35 cellular contexts compared by ENCODE assay signal in genomic region chr6:142633317-142633716, GRCh38.
"Had no signal": no experiment of that assay in that cellular context is flagged by ENCODE, and none has a peak within 500 bp of the region (broad histone marks: within the 10 kb centered on the region; RNA-seq: fewer than 3 reads in every experiment).

No MANE protein-coding gene starts in this region.

- H3K27me3 ChIP-seq: ascending aorta, cardiac muscle cell had no signal

- H3K27me3 Mint-ChIP-seq: activated CD4-positive, alpha-beta memory T cell treated with anti-CD3 and anti-CD28 coated beads, Interleukin-2, amount 10 ng/mL, durations not matched to agents 7 days and 5 days; activated CD4-positive, alpha-beta T cell treated with anti-CD3 and anti-CD28 coated beads, Interleukin-2, amount 10 ng/mL, durations not matched to agents 7 days and 5 days; activated CD8-positive, alpha-beta memory T cell treated with anti-CD3 and anti-CD28 coated beads, Interleukin-2, amount 10 ng/mL, durations not matched to agents 7 days and 5 days; activated naive CD4-positive, alpha-beta T cell treated with anti-CD3 and anti-CD28 coated beads, Interleukin-2, amount 50 U/mL, for 24 hours; activated naive CD8-positive, alpha-beta T cell; activated naive CD8-positive, alpha-beta T cell treated with anti-CD3 and anti-CD28 coated beads, Interleukin-2, amount 10 ng/mL, durations not matched to agents 7 days and 5 days; activated T-cell treated with anti-CD3 and anti-CD28 coated beads, Interleukin-2, amount 50 U/mL, for 24 hours; brain had no signal

- H3K4me3 ChIP-seq: ascending aorta, cardiac muscle cell had no signal

- H3K36me3 Mint-ChIP-seq: activated CD8-positive, alpha-beta memory T cell treated with anti-CD3 and anti-CD28 coated beads, Interleukin-2, amount 10 ng/mL, durations not matched to agents 7 days and 5 days; activated naive CD4-positive, alpha-beta T cell treated with anti-CD3 and anti-CD28 coated beads, Interleukin-2, amount 10 ng/mL, durations not matched to agents 7 days and 5 days; activated naive CD4-positive, alpha-beta T cell treated with anti-CD3 and anti-CD28 coated beads, Interleukin-2, amount 50 U/mL, for 24 hours; activated naive CD8-positive, alpha-beta T cell; activated naive CD8-positive, alpha-beta T cell treated with anti-CD3 and anti-CD28 coated beads, Interleukin-2, amount 10 ng/mL, durations not matched to agents 7 days and 5 days; brain had no signal

- H3K4me1 Mint-ChIP-seq: activated B cell treated with CpG ODN at 0.5 μM for 24 hours, brain had no signal

- ATAC-seq: activated CD8-positive, alpha-beta memory T cell treated with anti-CD3 and anti-CD28 coated beads, Interleukin-2, amount 10 ng/mL, durations not matched to agents 7 days and 5 days; activated CD8-positive, alpha-beta T cell treated with anti-CD3 and anti-CD28 coated beads, Interleukin-2, amount 10 ng/mL, durations not matched to agents 7 days and 5 days; activated naive CD8-positive, alpha-beta T cell treated with anti-CD3 and anti-CD28 coated beads, Interleukin-2, amount 50 U/mL, for 24 hours had no signal

- H3K9me3 ChIP-seq: ascending aorta had no signal

- DNase-seq: activated B cell treated with CpG ODN at 0.5 μM for 24 hours; activated CD4-positive, alpha-beta memory T cell treated with anti-CD3 and anti-CD28 coated beads, Interleukin-2, amount 10 ng/mL, durations not matched to agents 7 days and 5 days; activated CD4-positive, alpha-beta T cell treated with anti-CD3 and anti-CD28 coated beads for 4 hours; activated CD4-positive, alpha-beta T cell treated with anti-CD3 and anti-CD28 coated beads, Interleukin-2, amount 10 ng/mL, durations not matched to agents 7 days and 5 days; activated CD4-positive, alpha-beta T cell treated with anti-CD3 and anti-CD28 coated beads, Interleukin-2, amount 50 U/mL, for 48 hours; activated CD4-positive, CD25-positive, alpha-beta regulatory T cell treated with anti-CD3 and anti-CD28 coated beads, Interleukin-2, amount 50 U/mL, for 72 hours; activated CD8-positive, alpha-beta memory T cell treated with anti-CD3 and anti-CD28 coated beads for 24 hours; activated CD8-positive, alpha-beta memory T cell treated with anti-CD3 and anti-CD28 coated beads, Interleukin-2, amount 10 ng/mL, durations not matched to agents 7 days and 5 days; activated CD8-positive, alpha-beta memory T cell treated with anti-CD3 and anti-CD28 coated beads, Interleukin-2, amount 50 U/mL, for 48 hours; activated CD8-positive, alpha-beta T cell treated with anti-CD3 and anti-CD28 coated beads, Interleukin-2, amount 10 ng/mL, durations not matched to agents 7 days and 5 days; activated effector memory CD4-positive, alpha-beta T cell treated with Interleukin-2 at 50 U/mL for 16 hours; activated gamma-delta T cell; activated naive CD4-positive, alpha-beta T cell treated with anti-CD3 and anti-CD28 coated beads, Interleukin-2, amount 10 ng/mL, durations not matched to agents 7 days and 5 days; activated naive CD4-positive, alpha-beta T cell treated with Interleukin-2 at 50 U/mL for 16 hours; activated naive CD8-positive, alpha-beta T cell treated with anti-CD3 and anti-CD28 coated beads, Interleukin-2, amount 10 ng/mL, durations not matched to agents 7 days and 5 days; activated naive CD8-positive, alpha-beta T cell treated with anti-CD3 and anti-CD28 coated beads, Interleukin-2, amount 50 U/mL, for 24 hours; activated T-cell treated with anti-CD3 and anti-CD28 coated beads, Interleukin-2, amount 50 U/mL, for 24 hours; activated T-cell treated with anti-CD3 and anti-CD28 coated beads, Interleukin-2, amount 50 U/mL, for 48 hours; amygdala; anterior cingulate cortex; caudate nucleus; cerebellar nuclear complex; T-helper 1 cell; T-helper 2 cell; T-helper 9 cell had no signal

- H3K27ac ChIP-seq: ascending aorta, cardiac muscle cell, VCaP had no signal

- H3K27ac Mint-ChIP-seq: activated B cell treated with CpG ODN at 0.5 μM for 24 hours; activated CD4-positive, alpha-beta memory T cell treated with anti-CD3 and anti-CD28 coated beads, Interleukin-2, amount 10 ng/mL, durations not matched to agents 7 days and 5 days; activated CD4-positive, alpha-beta T cell treated with anti-CD3 and anti-CD28 coated beads, Interleukin-2, amount 10 ng/mL, durations not matched to agents 7 days and 5 days; activated CD8-positive, alpha-beta memory T cell treated with anti-CD3 and anti-CD28 coated beads, Interleukin-2, amount 10 ng/mL, durations not matched to agents 7 days and 5 days; activated CD8-positive, alpha-beta T cell treated with anti-CD3 and anti-CD28 coated beads, Interleukin-2, amount 10 ng/mL, durations not matched to agents 7 days and 5 days; activated naive CD4-positive, alpha-beta T cell treated with anti-CD3 and anti-CD28 coated beads, Interleukin-2, amount 10 ng/mL, durations not matched to agents 7 days and 5 days; activated naive CD4-positive, alpha-beta T cell treated with anti-CD3 and anti-CD28 coated beads, Interleukin-2, amount 50 U/mL, for 24 hours; activated naive CD8-positive, alpha-beta T cell; activated naive CD8-positive, alpha-beta T cell treated with anti-CD3 and anti-CD28 coated beads, Interleukin-2, amount 10 ng/mL, durations not matched to agents 7 days and 5 days; activated naive CD8-positive, alpha-beta T cell treated with anti-CD3 and anti-CD28 coated beads, Interleukin-2, amount 50 U/mL, for 24 hours; activated T-cell treated with anti-CD3 and anti-CD28 coated beads, Interleukin-2, amount 50 U/mL, for 24 hours; activated T-helper 2 cell treated with anti-CD3 and anti-CD28 coated beads, Interferon-gamma antibody, Interleukin-2, Interleukin-4, amounts not matched to agents 10 μg/mL and 5 μg/mL and 100 μg/mL, durations not matched to agents 14 hours and 24 hours and 36 hours; brain; T-helper 1 cell treated with Interleukin-12 subunit alpha and Interleukin-12 subunit beta and Interleukin-4 antibody, amounts not matched to agents 30 μg/mL and 1 μg/mL, for 36 hours; T-helper 2 cell treated with Interferon-gamma antibody and Interleukin-4, amounts not matched to agents 5 μg/mL and 100 μg/mL, for 36 hours had no signal

- H3K36me3 ChIP-seq: ascending aorta, cardiac muscle cell had no signal

- H3K4me1 ChIP-seq: ascending aorta had no signal

- H3K4me3 Mint-ChIP-seq: activated B cell treated with CpG ODN at 0.5 μM for 24 hours; activated CD4-positive, alpha-beta memory T cell treated with anti-CD3 and anti-CD28 coated beads, Interleukin-2, amount 10 ng/mL, durations not matched to agents 7 days and 5 days; activated CD4-positive, alpha-beta T cell treated with anti-CD3 and anti-CD28 coated beads, Interleukin-2, amount 10 ng/mL, durations not matched to agents 7 days and 5 days; activated CD8-positive, alpha-beta memory T cell treated with anti-CD3 and anti-CD28 coated beads, Interleukin-2, amount 10 ng/mL, durations not matched to agents 7 days and 5 days; activated CD8-positive, alpha-beta T cell treated with anti-CD3 and anti-CD28 coated beads, Interleukin-2, amount 10 ng/mL, durations not matched to agents 7 days and 5 days; activated naive CD4-positive, alpha-beta T cell treated with anti-CD3 and anti-CD28 coated beads, Interleukin-2, amount 10 ng/mL, durations not matched to agents 7 days and 5 days; activated naive CD4-positive, alpha-beta T cell treated with anti-CD3 and anti-CD28 coated beads, Interleukin-2, amount 50 U/mL, for 24 hours; activated naive CD8-positive, alpha-beta T cell; activated naive CD8-positive, alpha-beta T cell treated with anti-CD3 and anti-CD28 coated beads, Interleukin-2, amount 10 ng/mL, durations not matched to agents 7 days and 5 days; activated naive CD8-positive, alpha-beta T cell treated with anti-CD3 and anti-CD28 coated beads, Interleukin-2, amount 50 U/mL, for 24 hours; activated T-cell treated with anti-CD3 and anti-CD28 coated beads, Interleukin-2, amount 50 U/mL, for 24 hours; brain; central memory CD8-positive, alpha-beta T cell; T-helper 1 cell treated with Interleukin-12 subunit alpha and Interleukin-12 subunit beta and Interleukin-4 antibody, amounts not matched to agents 30 μg/mL and 1 μg/mL, for 36 hours; T-helper 2 cell treated with Interferon-gamma antibody and Interleukin-4, amounts not matched to agents 5 μg/mL and 100 μg/mL, for 36 hours had no signal

- H3K9me3 Mint-ChIP-seq: activated B cell treated with CpG ODN at 0.5 μM for 24 hours; activated CD4-positive, alpha-beta memory T cell treated with anti-CD3 and anti-CD28 coated beads, Interleukin-2, amount 10 ng/mL, durations not matched to agents 7 days and 5 days; activated CD4-positive, alpha-beta T cell treated with anti-CD3 and anti-CD28 coated beads, Interleukin-2, amount 10 ng/mL, durations not matched to agents 7 days and 5 days; activated naive CD4-positive, alpha-beta T cell treated with anti-CD3 and anti-CD28 coated beads, Interleukin-2, amount 10 ng/mL, durations not matched to agents 7 days and 5 days; activated naive CD4-positive, alpha-beta T cell treated with anti-CD3 and anti-CD28 coated beads, Interleukin-2, amount 50 U/mL, for 24 hours; activated naive CD8-positive, alpha-beta T cell treated with anti-CD3 and anti-CD28 coated beads, Interleukin-2, amount 10 ng/mL, durations not matched to agents 7 days and 5 days; activated naive CD8-positive, alpha-beta T cell treated with anti-CD3 and anti-CD28 coated beads, Interleukin-2, amount 50 U/mL, for 24 hours; activated T-cell treated with anti-CD3 and anti-CD28 coated beads, Interleukin-2, amount 50 U/mL, for 24 hours; activated T-helper 2 cell treated with anti-CD3 and anti-CD28 coated beads, Interferon-gamma antibody, Interleukin-2, Interleukin-4, amounts not matched to agents 10 μg/mL and 5 μg/mL and 100 μg/mL, durations not matched to agents 14 hours and 24 hours and 36 hours; brain; central memory CD8-positive, alpha-beta T cell; T-helper 1 cell treated with Interleukin-12 subunit alpha and Interleukin-12 subunit beta and Interleukin-4 antibody, amounts not matched to agents 30 μg/mL and 1 μg/mL, for 36 hours; T-helper 2 cell treated with Interferon-gamma antibody and Interleukin-4, amounts not matched to agents 5 μg/mL and 100 μg/mL, for 36 hours had no signal
